8 cellular contexts compared by ENCODE assay signal in the genomic region with DNA sequence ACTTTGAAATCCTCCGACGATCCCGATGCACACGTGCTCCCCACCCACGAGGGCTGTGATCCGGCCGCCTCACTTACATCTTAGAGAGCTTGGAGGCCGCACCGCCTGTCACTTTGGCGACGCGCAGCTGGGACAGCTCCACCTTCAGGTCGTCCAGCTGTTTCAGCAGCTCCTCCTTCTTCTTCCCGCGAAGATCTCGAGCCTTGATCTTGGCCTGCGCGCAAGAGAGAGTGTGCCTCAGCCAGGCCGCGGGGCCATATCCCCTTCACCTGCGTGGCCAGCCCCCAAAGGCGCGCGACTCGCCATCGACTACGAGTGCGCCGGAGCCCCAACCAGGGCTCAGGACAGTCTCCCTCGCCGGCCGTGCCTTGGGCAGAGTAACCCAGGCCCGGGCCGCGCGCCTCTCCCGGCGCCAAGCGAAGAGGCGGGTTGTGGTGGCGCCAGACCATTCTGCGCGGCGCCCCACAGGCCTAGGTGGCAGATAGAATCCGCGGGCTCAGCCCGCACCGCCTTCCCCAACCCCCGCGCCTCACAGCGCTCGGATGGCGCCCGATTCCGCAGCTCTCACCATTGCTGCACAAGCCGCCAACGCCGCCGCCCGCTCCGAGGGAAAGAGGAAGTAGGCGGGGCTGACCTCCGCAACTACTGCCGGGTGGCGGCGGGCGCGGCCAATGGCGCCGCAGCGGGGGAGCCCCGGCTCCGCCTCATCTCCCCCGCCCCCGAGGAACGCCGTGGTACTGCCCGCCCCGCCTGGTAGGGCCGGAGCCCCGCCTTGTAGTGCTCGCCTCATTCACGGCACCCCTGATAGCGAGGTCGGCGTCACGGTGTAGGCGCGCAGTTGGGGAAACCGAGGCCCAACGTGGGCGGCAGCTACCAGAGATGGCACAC. TPM values are rescaled to one million over a fixed set of nuclear protein-coding genes. Genes with fewer than 3 reads are reported as not detected.
DNase-seq lines count a peak whose midpoint lies in the region; ATAC-seq, FAIRE-seq and TF ChIP-seq lines count a peak whose summit lies in the region.

A gene (plus strand): TSS at position 789 of the 888 bp plus-strand sequence. CDS start 7,161 bp downstream, outside the sequence.
A gene (minus strand): TSS at position 616 of the 888 bp plus-strand sequence. CDS start 45 bp downstream, at position 571.

- TF ChIP-seq CTCF in uterus (IDR thresholded peaks at IDR 0.05) = peak in 3 of 4 experiments; percentile 8 to 19 (median 15)

- H3K4me3 ChIP-seq in uterus = peak within 1 kb of the TSS; percentile 70 to 72

- H3K36me3 ChIP-seq in uterus = no peaks in the 10 kb centered on the region

- H3K4me1 ChIP-seq in uterus = no peaks in the 10 kb centered on the region

- peak; percentile 97 for DNase-seq in GM18507 (ENCODE audit: extremely low spot score, insufficient read length, low read depth)
- DNase-seq in NCI-H187 treated with DMSO at 0.1 percent for 48 hours (lab: John Stamatoyannopoulos, UW) = peak; percentile 37
- peak; percentile 91 to 97 (median 92) for DNase-seq in T-helper 2 cell
- peak; percentile 96 for DNase-seq in left ventricle myocardium superior
- peak; percentile 94 for DNase-seq in putamen (ENCODE audit: low spot score)
- DNase-seq in uterus = peak; percentile 92 to 93

- no peaks in the 10 kb centered on the region for H3K27me3 ChIP-seq in uterus

- H3K27ac ChIP-seq in angular gyrus (ENCODE audit: low read depth, low read length) = peak within 1 kb of the TSS; percentile 96
- H3K27ac ChIP-seq in uterus = peak within 1 kb of the TSS; percentile 80 to 87

- peak; percentile 85 for ATAC-seq in HG02973 (IDR thresholded peaks at IDR 0.05; ENCODE audit: unreplicated experiment)
- ATAC-seq in left ventricle myocardium superior = peak; percentile 95

- intact Hi-C loops in left ventricle myocardium superior (cut with micrococcal nuclease) (no loop called here), uterus (cut with DNase I; ENCODE audit: low total_unique reads) (no loop called here)

- peak; percentile 85 for FAIRE-seq in GM18507 (lab: Jason Lieb, UNC)

- no peaks in the 10 kb centered on the region for H3K9me3 ChIP-seq in uterus

- TF ChIP-seq POLR2A in uterus (IDR thresholded peaks at IDR 0.05) = peak; percentile 75 to 95

RNA-seq across cellular contexts. Expression of the first gene that starts in this region (rescaled TPM):
- 41.1 TPM for total RNA-seq in left ventricle myocardium superior
- total RNA-seq in uterus = 10 to 100 TPM in 1 of 4 donors, 1 to 10 TPM in 3; 1.0 to 18.3 (median 5.6) TPM

RNA-seq across cellular contexts. Expression of the second gene that starts in this region (rescaled TPM):
- 676 TPM for total RNA-seq in left ventricle myocardium superior
- total RNA-seq in uterus = 1,000 to 10,000 TPM in 3 of 4 donors, 100 to 1,000 TPM in 1; 913 to 5,275 (median 2,170) TPM

Comparison
In these comparisons a context has a peak if more than half of its experiments do, and no peak if none do; other contexts are left out.
1. Peak in every context shown above with its lines: DNase-seq, ATAC-seq, H3K4me3 ChIP-seq and H3K27ac ChIP-seq.
2. DNase-seq: peak in every context shown above with its lines; median percentile 97 in GM18507; 96 in left ventricle myocardium superior; 94 in putamen; 92 in uterus; 92 in T-helper 2 cell; 37 in NCI-H187 treated with DMSO at 0.1 percent for 48 hours.